Comparison of ENCODE assay signal across 2 cellular contexts in genomic region chr20:37388831-37389230, GRCh38.
TF ChIP-seq lines count a peak whose summit lies in the region.

No MANE protein-coding gene starts in this region.

TF ChIP-seq in SK-N-SH, 30 proteins besides CTCF, POLR2A, EP300 and RAD21 (continued from another document):
- TF ChIP-seq SMC3 (IDR thresholded peaks at IDR 0.05; ENCODE audit: low read depth, low read length), result no peak

TF ChIP-seq in SK-N-SH treated with all-trans-retinoic acid at 6 μM for 48 hours, 23 proteins besides CTCF, POLR2A, EP300 and RAD21 (continued from another document):
- TF ChIP-seq TCF4 (CRISPR knock-in tag; IDR thresholded peaks at IDR 0.05; ENCODE audit: borderline replicate concordance), result no peak
- no peak for TF ChIP-seq POU6F1 (CRISPR knock-in tag; IDR thresholded peaks at IDR 0.05; ENCODE audit: borderline replicate concordance, low read depth)
- no peak for TF ChIP-seq RARB (CRISPR knock-in tag; IDR thresholded peaks at IDR 0.05)
- no peak for TF ChIP-seq OSR1 (CRISPR knock-in tag; IDR thresholded peaks at IDR 0.05)
- no peak for TF ChIP-seq SNAI2 (CRISPR knock-in tag; IDR thresholded peaks at IDR 0.05)
- TF ChIP-seq ZFP3 (CRISPR knock-in tag; IDR thresholded peaks at IDR 0.05), result no peak
TF ChIP-seq in SK-N-SH treated with all-trans-retinoic acid at 6 μM for 48 hours: peak in this region for 0.
